1 cellular context compared by ENCODE assay signal in the genomic region with DNA sequence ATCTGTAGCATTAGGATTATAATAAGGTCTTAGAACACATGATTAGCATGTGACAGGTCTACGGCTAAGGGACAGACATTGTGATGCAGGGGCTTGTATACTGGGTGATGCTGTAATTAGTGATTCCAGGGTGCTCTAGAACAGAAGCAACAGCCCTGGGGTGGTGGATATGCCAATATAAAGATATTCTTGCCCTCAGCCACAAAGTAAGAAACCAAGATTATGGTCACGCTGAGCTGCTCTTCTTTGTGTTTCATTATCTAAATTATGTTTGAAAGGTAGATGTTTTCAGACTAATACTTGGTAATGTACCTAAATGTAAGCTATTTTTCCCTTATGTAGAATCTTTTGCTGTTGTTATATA.
TF ChIP-seq lines count a peak whose summit lies in the region.

No MANE protein-coding gene starts in this region.

TF ChIP-seq in HepG2, 621 proteins besides CTCF, POLR2A, EP300 and RAD21 (continued from another document):
- TF ChIP-seq, protein P1, sequence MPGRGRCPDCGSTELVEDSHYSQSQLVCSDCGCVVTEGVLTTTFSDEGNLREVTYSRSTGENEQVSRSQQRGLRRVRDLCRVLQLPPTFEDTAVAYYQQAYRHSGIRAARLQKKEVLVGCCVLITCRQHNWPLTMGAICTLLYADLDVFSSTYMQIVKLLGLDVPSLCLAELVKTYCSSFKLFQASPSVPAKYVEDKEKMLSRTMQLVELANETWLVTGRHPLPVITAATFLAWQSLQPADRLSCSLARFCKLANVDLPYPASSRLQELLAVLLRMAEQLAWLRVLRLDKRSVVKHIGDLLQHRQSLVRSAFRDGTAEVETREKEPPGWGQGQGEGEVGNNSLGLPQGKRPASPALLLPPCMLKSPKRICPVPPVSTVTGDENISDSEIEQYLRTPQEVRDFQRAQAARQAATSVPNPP (CRISPR knock-in tag; IDR thresholded peaks at IDR 0.05) = 0 out of 2 replicates have a peak, but pooled peaks have one; percentile 2
- TF ChIP-seq KLF13 (CRISPR knock-in tag; IDR thresholded peaks at IDR 0.05) (no peak), HOXA7 (CRISPR knock-in tag; IDR thresholded peaks at IDR 0.05) (no peak), NR2F1 (CRISPR knock-in tag; IDR thresholded peaks at IDR 0.05) (no peak), ELF4 (CRISPR knock-in tag; IDR thresholded peaks at IDR 0.05; ENCODE audit: borderline replicate concordance) (no peak), YY1 (IDR thresholded peaks at IDR 0.05; ENCODE audit: insufficient read depth, insufficient replicate concordance, low read depth, low read length) (no peak), PAWR (CRISPR knock-in tag; IDR thresholded peaks at IDR 0.05; ENCODE audit: borderline replicate concordance) (no peak), RBFOX2 (IDR thresholded peaks at IDR 0.05; ENCODE audit: low read depth, low read length) (peak; percentile 55; the same call in 1 of the 2 replicates), U2AF2 (IDR thresholded peaks at IDR 0.05; ENCODE audit: low read depth, low read length) (no peak), FOSL1 (CRISPR knock-in tag; IDR thresholded peaks at IDR 0.05; ENCODE audit: borderline replicate concordance) (no peak), RBM22 (optimal IDR thresholded peaks at IDR 0.05; ENCODE audit: low read length) (peak; percentile 99), POLR2G (IDR thresholded peaks at IDR 0.05; ENCODE audit: low read depth, low read length) (0 out of 2 replicates have a peak, but pooled peaks have one; percentile 19), NFYC (CRISPR knock-in tag; IDR thresholded peaks at IDR 0.05) (no peak), HNRNPH1 (optimal IDR thresholded peaks at IDR 0.05; ENCODE audit: low read depth, low read length) (no peak), NR1H2 (CRISPR knock-in tag; IDR thresholded peaks at IDR 0.05; ENCODE audit: borderline replicate concordance, low read depth) (no peak)
- TF ChIP-seq, protein P2, sequence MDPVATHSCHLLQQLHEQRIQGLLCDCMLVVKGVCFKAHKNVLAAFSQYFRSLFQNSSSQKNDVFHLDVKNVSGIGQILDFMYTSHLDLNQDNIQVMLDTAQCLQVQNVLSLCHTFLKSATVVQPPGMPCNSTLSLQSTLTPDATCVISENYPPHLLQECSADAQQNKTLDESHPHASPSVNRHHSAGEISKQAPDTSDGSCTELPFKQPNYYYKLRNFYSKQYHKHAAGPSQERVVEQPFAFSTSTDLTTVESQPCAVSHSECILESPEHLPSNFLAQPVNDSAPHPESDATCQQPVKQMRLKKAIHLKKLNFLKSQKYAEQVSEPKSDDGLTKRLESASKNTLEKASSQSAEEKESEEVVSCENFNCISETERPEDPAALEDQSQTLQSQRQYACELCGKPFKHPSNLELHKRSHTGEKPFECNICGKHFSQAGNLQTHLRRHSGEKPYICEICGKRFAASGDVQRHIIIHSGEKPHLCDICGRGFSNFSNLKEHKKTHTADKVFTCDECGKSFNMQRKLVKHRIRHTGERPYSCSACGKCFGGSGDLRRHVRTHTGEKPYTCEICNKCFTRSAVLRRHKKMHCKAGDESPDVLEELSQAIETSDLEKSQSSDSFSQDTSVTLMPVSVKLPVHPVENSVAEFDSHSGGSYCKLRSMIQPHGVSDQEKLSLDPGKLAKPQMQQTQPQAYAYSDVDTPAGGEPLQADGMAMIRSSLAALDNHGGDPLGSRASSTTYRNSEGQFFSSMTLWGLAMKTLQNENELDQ (CRISPR knock-in tag; IDR thresholded peaks at IDR 0.05; ENCODE audit: borderline replicate concordance) = no peak
- TF ChIP-seq, protein P3, sequence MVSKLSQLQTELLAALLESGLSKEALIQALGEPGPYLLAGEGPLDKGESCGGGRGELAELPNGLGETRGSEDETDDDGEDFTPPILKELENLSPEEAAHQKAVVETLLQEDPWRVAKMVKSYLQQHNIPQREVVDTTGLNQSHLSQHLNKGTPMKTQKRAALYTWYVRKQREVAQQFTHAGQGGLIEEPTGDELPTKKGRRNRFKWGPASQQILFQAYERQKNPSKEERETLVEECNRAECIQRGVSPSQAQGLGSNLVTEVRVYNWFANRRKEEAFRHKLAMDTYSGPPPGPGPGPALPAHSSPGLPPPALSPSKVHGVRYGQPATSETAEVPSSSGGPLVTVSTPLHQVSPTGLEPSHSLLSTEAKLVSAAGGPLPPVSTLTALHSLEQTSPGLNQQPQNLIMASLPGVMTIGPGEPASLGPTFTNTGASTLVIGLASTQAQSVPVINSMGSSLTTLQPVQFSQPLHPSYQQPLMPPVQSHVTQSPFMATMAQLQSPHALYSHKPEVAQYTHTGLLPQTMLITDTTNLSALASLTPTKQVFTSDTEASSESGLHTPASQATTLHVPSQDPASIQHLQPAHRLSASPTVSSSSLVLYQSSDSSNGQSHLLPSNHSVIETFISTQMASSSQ (IDR thresholded peaks at IDR 0.05; ENCODE audit: low read depth) = no peak
- TF ChIP-seq, protein P3 (CRISPR knock-in tag; IDR thresholded peaks at IDR 0.05; ENCODE audit: borderline replicate concordance) = no peak
